Comparison of ENCODE assay signal across 30 cellular contexts in the genomic region with DNA sequence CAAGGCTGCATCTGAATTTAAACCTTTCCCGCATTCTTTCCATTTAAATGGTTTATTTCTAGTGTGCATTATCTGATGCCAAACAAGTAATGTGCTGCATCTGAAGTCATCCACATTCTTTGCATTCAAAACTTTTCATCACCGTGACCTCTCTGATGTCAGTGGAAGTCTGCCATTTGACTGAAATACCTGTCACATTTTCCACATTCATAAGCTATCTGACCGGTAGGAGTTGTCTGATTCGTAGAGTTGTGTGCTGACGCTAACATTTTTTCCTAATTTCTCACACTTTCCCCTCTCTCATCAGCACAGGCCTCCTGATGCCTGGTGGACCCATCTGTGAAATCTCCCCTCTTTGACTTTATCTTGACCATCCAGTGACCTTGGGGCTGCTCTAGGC.
DNase-seq lines count a peak whose midpoint lies in the region; ATAC-seq and TF ChIP-seq lines count a peak whose summit lies in the region.
"Had no signal": no experiment of that assay in that cellular context is flagged by ENCODE, and none has a peak within 500 bp of the region (broad histone marks: within the 10 kb centered on the region; RNA-seq: fewer than 3 reads in every experiment).

No MANE protein-coding gene starts in this region.

- intact Hi-C loops in heart left ventricle (cut with DNase I): no loop called here

- H4K20me1 ChIP-seq in hepatocyte (ENCODE audit: insufficient read depth, poor library complexity, severe bottlenecking): no peaks in the 10 kb centered on the region

- peak overlapping the region; percentile 65 for H3K27ac ChIP-seq in cardiac muscle cell
- no peak overlapping the region for H3K27ac ChIP-seq in heart left ventricle
- H3K27ac ChIP-seq in hepatocyte: no peak overlapping the region
- H3K27ac ChIP-seq: left ventricle myocardium inferior, SJSA1, skin epidermis, tibial artery had no signal

- no peak for TF ChIP-seq CTCF in cardiac muscle cell (IDR thresholded peaks at IDR 0.05; ENCODE audit: low read depth, low read length)
- no peak for TF ChIP-seq CTCF in heart left ventricle (IDR thresholded peaks at IDR 0.05)
- TF ChIP-seq CTCF in hepatocyte (IDR thresholded peaks at IDR 0.05; ENCODE audit: poor library complexity): no peak
- TF ChIP-seq CTCF in BE2C (IDR thresholded peaks at IDR 0.05; ENCODE audit: low read depth, low read length): no peak

- DNase-seq in cardiac muscle cell (ENCODE audit: low read depth in 1 of 2, low spot score in 1 of 2): peak in 1 of 2 donors; percentile 88
- DNase-seq in heart left ventricle: no peak
- peak; percentile 84 for DNase-seq in astrocyte of the hippocampus (ENCODE audit: low read depth, low spot score)
- DNase-seq in hepatocyte (ENCODE audit: low spot score): peak; percentile 36
- DNase-seq in effector CD4-positive, alpha-beta T cell: no peak
- no peak for DNase-seq in BE2C
- DNase-seq: activated CD4-positive, alpha-beta memory T cell treated with anti-CD3 and anti-CD28 coated beads for 36 hours; activated CD8-positive, alpha-beta memory T cell treated with anti-CD3 and anti-CD28 coated beads, Interleukin-2, amount 50 U/mL, for 4 hours; activated naive CD4-positive, alpha-beta T cell treated with anti-CD3 and anti-CD28 coated beads, Interleukin-2, amount 10 ng/mL, durations not matched to agents 7 days and 5 days; aorta; CD8-positive, alpha-beta memory T cell; effector CD8-positive, alpha-beta T cell; erythroblast; foreskin melanocyte; HCEC 1CT; hypothalamus; KG1; left ventricle myocardium inferior; MM.1S; naive B cell; NCI-H2081; NCI-H345; NCI-H774; T-helper 1 cell; tibial artery had no signal

- H3K4me3 ChIP-seq in cardiac muscle cell (no peak overlapping the region), heart left ventricle (no peak overlapping the region), hepatocyte (no peak overlapping the region), BE2C (ENCODE audit: low read depth, low read length) (no peak overlapping the region)
- H3K4me3 ChIP-seq: left ventricle myocardium inferior, SJSA1, skin epidermis, tibial artery had no signal

- WGBS in heart left ventricle, 4 donors: 51 to 63% (median 61%) methylated on average over 5 of the region's 5 CpGs
- 57% methylated on average over 5 of the region's 5 CpGs for WGBS in hepatocyte (ENCODE audit: low lambda C conversion rate, missing lambda C conversion rate)

- H2AFZ ChIP-seq in hepatocyte: no peak overlapping the region

- H3K4me1 Mint-ChIP-seq in stimulated activated naive CD8-positive, alpha-beta T cell treated with anti-CD3 and anti-CD28 coated beads, Interleukin-15, Interleukin-2, amounts not matched to agents 100 ng/mL and 50 ng/mL, for 24 hours (ENCODE audit: low read depth): peaks cover 17% of the 10 kb centered on the region
- H3K4me1 Mint-ChIP-seq: CD8-positive, alpha-beta memory T cell; naive B cell had no signal

- H3K4me3 Mint-ChIP-seq in stimulated activated naive CD8-positive, alpha-beta T cell treated with anti-CD3 and anti-CD28 coated beads, Interleukin-15, Interleukin-2, amounts not matched to agents 100 ng/mL and 50 ng/mL, for 24 hours: no peak overlapping the region
- H3K4me3 Mint-ChIP-seq: activated CD4-positive, alpha-beta memory T cell treated with anti-CD3 and anti-CD28 coated beads for 36 hours; activated naive CD4-positive, alpha-beta T cell treated with anti-CD3 and anti-CD28 coated beads, Interleukin-2, amount 10 ng/mL, durations not matched to agents 7 days and 5 days; activated T-helper 1 cell treated with anti-CD3 and anti-CD28 coated beads, Interleukin-12 subunit alpha, Interleukin-12 subunit beta, Interleukin-2, Interleukin-4 antibody, amounts not matched to agents 30 ng/mL and 10 ng/mL and 1 ng/mL, durations not matched to agents 14 hours and 24 hours and 36 hours; CD8-positive, alpha-beta memory T cell; naive B cell had no signal

- no peaks in the 10 kb centered on the region for H3K9me3 ChIP-seq in cardiac muscle cell (ENCODE audit: low read depth)
- H3K9me3 ChIP-seq in heart left ventricle: no peaks in the 10 kb centered on the region
- no peaks in the 10 kb centered on the region for H3K9me3 ChIP-seq in hepatocyte (ENCODE audit: low read depth)
- no peaks in the 10 kb centered on the region for H3K9me3 ChIP-seq in BE2C
- H3K9me3 ChIP-seq: left ventricle myocardium inferior, SJSA1, tibial artery had no signal

- H3K9me3 Mint-ChIP-seq in stimulated activated naive CD8-positive, alpha-beta T cell treated with anti-CD3 and anti-CD28 coated beads, Interleukin-15, Interleukin-2, amounts not matched to agents 100 ng/mL and 50 ng/mL, for 24 hours: no peaks in the 10 kb centered on the region
- H3K9me3 Mint-ChIP-seq: activated CD4-positive, alpha-beta memory T cell treated with anti-CD3 and anti-CD28 coated beads for 36 hours; activated naive CD4-positive, alpha-beta T cell treated with anti-CD3 and anti-CD28 coated beads, Interleukin-2, amount 10 ng/mL, durations not matched to agents 7 days and 5 days; activated T-helper 1 cell treated with anti-CD3 and anti-CD28 coated beads, Interleukin-12 subunit alpha, Interleukin-12 subunit beta, Interleukin-2, Interleukin-4 antibody, amounts not matched to agents 30 ng/mL and 10 ng/mL and 1 ng/mL, durations not matched to agents 14 hours and 24 hours and 36 hours; CD8-positive, alpha-beta memory T cell; naive B cell had no signal

- H3K27me3 ChIP-seq in cardiac muscle cell (no peaks in the 10 kb centered on the region), heart left ventricle (peaks cover 0 to 9% (median 0%) of the 10 kb centered on the region in 9 donors), hepatocyte (no peaks in the 10 kb centered on the region), BE2C (no peaks in the 10 kb centered on the region)
- H3K27me3 ChIP-seq: SJSA1, tibial artery had no signal

- ATAC-seq in heart left ventricle (no peak), GM21390 (IDR thresholded peaks at IDR 0.05; ENCODE audit: unreplicated experiment) (no peak)

- no peak for TF ChIP-seq POLR2A in heart left ventricle (IDR thresholded peaks at IDR 0.05)

- H3K27ac Mint-ChIP-seq in stimulated activated naive CD8-positive, alpha-beta T cell treated with anti-CD3 and anti-CD28 coated beads, Interleukin-15, Interleukin-2, amounts not matched to agents 100 ng/mL and 50 ng/mL, for 24 hours: peak overlapping the region; percentile 6
- H3K27ac Mint-ChIP-seq: activated CD4-positive, alpha-beta memory T cell treated with anti-CD3 and anti-CD28 coated beads for 36 hours; activated naive CD4-positive, alpha-beta T cell treated with anti-CD3 and anti-CD28 coated beads, Interleukin-2, amount 10 ng/mL, durations not matched to agents 7 days and 5 days; activated T-helper 1 cell treated with anti-CD3 and anti-CD28 coated beads, Interleukin-12 subunit alpha, Interleukin-12 subunit beta, Interleukin-2, Interleukin-4 antibody, amounts not matched to agents 30 ng/mL and 10 ng/mL and 1 ng/mL, durations not matched to agents 14 hours and 24 hours and 36 hours; CD8-positive, alpha-beta memory T cell had no signal

- peaks cover 19% of the 10 kb centered on the region for H3K27me3 Mint-ChIP-seq in stimulated activated naive CD8-positive, alpha-beta T cell treated with anti-CD3 and anti-CD28 coated beads, Interleukin-15, Interleukin-2, amounts not matched to agents 100 ng/mL and 50 ng/mL, for 24 hours

- H3K4me1 ChIP-seq in cardiac muscle cell (ENCODE audit: low read depth) (no peaks in the 10 kb centered on the region), heart left ventricle (no peaks in the 10 kb centered on the region), hepatocyte (ENCODE audit: insufficient read depth) (no peaks in the 10 kb centered on the region), BE2C (no peaks in the 10 kb centered on the region)
- H3K4me1 ChIP-seq: left ventricle myocardium inferior, SJSA1, tibial artery had no signal

- no peaks in the 10 kb centered on the region for H3K79me2 ChIP-seq in hepatocyte

- no peak overlapping the region for H3K4me2 ChIP-seq in hepatocyte

- H3K36me3 ChIP-seq in cardiac muscle cell (no peaks in the 10 kb centered on the region), heart left ventricle (no peaks in the 10 kb centered on the region), hepatocyte (replicated peaks; ENCODE audit: insufficient read depth, low read depth) (no peaks in the 10 kb centered on the region), BE2C (no peaks in the 10 kb centered on the region)
- H3K36me3 ChIP-seq: left ventricle myocardium inferior, SJSA1, tibial artery had no signal

- H3K9me2 ChIP-seq in hepatocyte (replicated peaks; ENCODE audit: insufficient read depth): no peaks in the 10 kb centered on the region

- no peaks in the 10 kb centered on the region for H3K36me3 Mint-ChIP-seq in stimulated activated naive CD8-positive, alpha-beta T cell treated with anti-CD3 and anti-CD28 coated beads, Interleukin-15, Interleukin-2, amounts not matched to agents 100 ng/mL and 50 ng/mL, for 24 hours (ENCODE audit: low read depth)
- H3K36me3 Mint-ChIP-seq: activated CD4-positive, alpha-beta memory T cell treated with anti-CD3 and anti-CD28 coated beads for 36 hours; activated naive CD4-positive, alpha-beta T cell treated with anti-CD3 and anti-CD28 coated beads, Interleukin-2, amount 10 ng/mL, durations not matched to agents 7 days and 5 days; CD8-positive, alpha-beta memory T cell; naive B cell had no signal

Comparison
In these comparisons a context has a peak if more than half of its experiments do, and no peak if none do; other contexts are left out.
1. DNase-seq: peak in astrocyte of the hippocampus (single experiment) and hepatocyte (single experiment); none in heart left ventricle (0 of 5), effector CD4-positive, alpha-beta T cell (single experiment) and BE2C (single experiment).